Comparison of ENCODE assay signal across 8 cellular contexts in genomic region chr14:104708606-104709268, GRCh38. TPM values are rescaled to one million over a fixed set of nuclear protein-coding genes. Genes with fewer than 3 reads are reported as not detected.
DNase-seq lines count a peak whose midpoint lies in the region; ATAC-seq, FAIRE-seq and TF ChIP-seq lines count a peak whose summit lies in the region.

No MANE protein-coding gene starts in this region.

- no peaks in the 10 kb centered on the region for H3K9me3 ChIP-seq in CD8-positive, alpha-beta T cell (ENCODE audit: low read length)

- peak; percentile 94 for TF ChIP-seq CTCF in CD8-positive, alpha-beta T cell (IDR thresholded peaks at IDR 0.05)
- TF ChIP-seq CTCF in mesothelial cell of epicardium (IDR thresholded peaks at IDR 0.05; ENCODE audit: unreplicated experiment): peak; percentile 96

- intact Hi-C loops in CD8-positive, alpha-beta T cell (cut with DNase I, micrococcal nuclease): loop anchor here (1.0 to 2.0 kb wide), 4 partner anchors 23 to 630 kb away; no protein-coding TSS in a partner anchor

- H3K27ac Mint-ChIP-seq in CD8-positive, alpha-beta T cell: no peak overlapping the region
- no peak overlapping the region for H3K27ac Mint-ChIP-seq in activated CD4-positive, alpha-beta memory T cell treated with anti-CD3 and anti-CD28 coated beads, Interleukin-2, amount 10 ng/mL, durations not matched to agents 7 days and 5 days
- no peak overlapping the region for H3K27ac Mint-ChIP-seq in mesothelial cell of epicardium

- CTCF ChIA-PET in CD8-positive, alpha-beta T cell (lab: Charles Lee): interaction anchor here (0.6 to 3.5 kb wide), 22 partner anchors 11 to 65 kb away, joined by 3 to 20 read pairs (median 4); no protein-coding TSS in a partner anchor
- CTCF ChIA-PET in activated CD4-positive, alpha-beta memory T cell treated with anti-CD3 and anti-CD28 coated beads, Interleukin-2, amount 10 ng/mL, durations not matched to agents 7 days and 5 days (lab: Charles Lee): interaction anchor here (0.7 to 1.7 kb wide), 8 partner anchors 13 to 62 kb away, joined by 3 to 6 read pairs (median 4); no protein-coding TSS in a partner anchor

- H3K27ac ChIP-seq in CD8-positive, alpha-beta T cell (ENCODE audit: low read depth, low read length): no peak overlapping the region

- peaks cover 2% of the 10 kb centered on the region for H3K4me1 Mint-ChIP-seq in CD8-positive, alpha-beta T cell (ENCODE audit: low read depth)
- peaks cover 2% of the 10 kb centered on the region for H3K4me1 Mint-ChIP-seq in activated CD4-positive, alpha-beta memory T cell treated with anti-CD3 and anti-CD28 coated beads, Interleukin-2, amount 10 ng/mL, durations not matched to agents 7 days and 5 days
- H3K4me1 Mint-ChIP-seq in mesothelial cell of epicardium: peaks cover 2% of the 10 kb centered on the region

- peak; percentile 6 for FAIRE-seq in H54 (lab: Jason Lieb, UNC)

- peaks cover 13% of the 10 kb centered on the region for H3K36me3 ChIP-seq in CD8-positive, alpha-beta T cell (ENCODE audit: insufficient read depth, low read length)

- no peaks in the 10 kb centered on the region for H3K4me1 ChIP-seq in CD8-positive, alpha-beta T cell (ENCODE audit: insufficient read depth, low read length)

- peak; percentile 53 to 84 (median 70) for DNase-seq in CD8-positive, alpha-beta T cell
- DNase-seq in H54 (ENCODE audit: insufficient read length, low spot score): peak; percentile 84
- DNase-seq in NCI-H460 (ENCODE audit: extremely low read depth, low read depth): peak; percentile 75
- peak; percentile 74 for DNase-seq in activated CD4-positive, alpha-beta memory T cell treated with anti-CD3 and anti-CD28 coated beads, Interleukin-2, amount 10 ng/mL, durations not matched to agents 7 days and 5 days
- peak; percentile 62 for DNase-seq in effector CD8-positive, alpha-beta T cell (lab: John Stamatoyannopoulos, UW)
- peak; percentile 64 to 86 for DNase-seq in mesothelial cell of epicardium (ENCODE audit: low spot score in 2 of 2, unreplicated experiment in 2 of 2)
- DNase-seq in stimulated activated CD8-positive, alpha-beta memory T cell treated with anti-CD3 and anti-CD28 coated beads, Interleukin-7, amount 100 ng/mL, for 24 hours (ENCODE audit: low read depth): peak; percentile 58

- no peak overlapping the region for H3K4me3 ChIP-seq in CD8-positive, alpha-beta T cell (ENCODE audit: low read depth, low read length)

- H3K27me3 Mint-ChIP-seq in CD8-positive, alpha-beta T cell (ENCODE audit: low read depth): no peaks in the 10 kb centered on the region
- H3K27me3 Mint-ChIP-seq in activated CD4-positive, alpha-beta memory T cell treated with anti-CD3 and anti-CD28 coated beads, Interleukin-2, amount 10 ng/mL, durations not matched to agents 7 days and 5 days: no peaks in the 10 kb centered on the region
- no peaks in the 10 kb centered on the region for H3K27me3 Mint-ChIP-seq in mesothelial cell of epicardium (ENCODE audit: low read depth)

- no peak overlapping the region for H3K4me3 Mint-ChIP-seq in CD8-positive, alpha-beta T cell
- no peak overlapping the region for H3K4me3 Mint-ChIP-seq in activated CD4-positive, alpha-beta memory T cell treated with anti-CD3 and anti-CD28 coated beads, Interleukin-2, amount 10 ng/mL, durations not matched to agents 7 days and 5 days
- no peak overlapping the region for H3K4me3 Mint-ChIP-seq in mesothelial cell of epicardium

- peaks cover 27% of the 10 kb centered on the region for H3K36me3 Mint-ChIP-seq in CD8-positive, alpha-beta T cell
- H3K36me3 Mint-ChIP-seq in activated CD4-positive, alpha-beta memory T cell treated with anti-CD3 and anti-CD28 coated beads, Interleukin-2, amount 10 ng/mL, durations not matched to agents 7 days and 5 days (ENCODE audit: low read depth): peaks cover 12% of the 10 kb centered on the region
- H3K36me3 Mint-ChIP-seq in mesothelial cell of epicardium: peaks cover 11% of the 10 kb centered on the region

- POLR2A ChIA-PET in CD8-positive, alpha-beta T cell (lab: Charles Lee): interaction anchor here (1.0 to 1.1 kb wide), 2 partner anchors 13 to 20 kb away, joined by 3 to 4 read pairs; no protein-coding TSS in a partner anchor
- POLR2A ChIA-PET in activated CD4-positive, alpha-beta memory T cell treated with anti-CD3 and anti-CD28 coated beads, Interleukin-2, amount 10 ng/mL, durations not matched to agents 7 days and 5 days (lab: Charles Lee): interaction anchor here (1.0 to 1.2 kb wide), 3 partner anchors 13 to 44 kb away, joined by 3 to 4 read pairs (median 4); no protein-coding TSS in a partner anchor

- H3K9me3 Mint-ChIP-seq in CD8-positive, alpha-beta T cell: no peaks in the 10 kb centered on the region
- no peaks in the 10 kb centered on the region for H3K9me3 Mint-ChIP-seq in activated CD4-positive, alpha-beta memory T cell treated with anti-CD3 and anti-CD28 coated beads, Interleukin-2, amount 10 ng/mL, durations not matched to agents 7 days and 5 days
- H3K9me3 Mint-ChIP-seq in mesothelial cell of epicardium: no peaks in the 10 kb centered on the region

- peak; percentile 98 for ATAC-seq in CD8-positive, alpha-beta T cell
- no peak for ATAC-seq in HG03520 (IDR thresholded peaks at IDR 0.05; ENCODE audit: unreplicated experiment)

- H3K27me3 ChIP-seq in CD8-positive, alpha-beta T cell (ENCODE audit: insufficient read depth, low read length): no peaks in the 10 kb centered on the region

- TF ChIP-seq POLR2A in H54 (IDR thresholded peaks at IDR 0.05; ENCODE audit: low read depth, low read length): no peak

RNA-seq across cellular contexts. Expression of gene ADSS1, which starts 15.3 kb away (rescaled TPM):
- total RNA-seq in CD8-positive, alpha-beta T cell: 1 to 10 TPM; 2.4 to 3.5 TPM
- total RNA-seq in NCI-H460 (2014; rRNA removed; shearing (Covaris generic)): 13.0 and 19.8 TPM in 2 replicates
- polyA plus RNA-seq in NCI-H460 (2014; cell fraction: nucleus; rRNA removed): 10.3 and 25.3 TPM in 2 replicates
- 1 to 10 TPM in 1 of 2 experiments, under 1 TPM in 1; 0.98 to 1.2 TPM for total RNA-seq in activated CD4-positive, alpha-beta memory T cell treated with anti-CD3 and anti-CD28 coated beads, Interleukin-2, amount 10 ng/mL, durations not matched to agents 7 days and 5 days
- total RNA-seq in mesothelial cell of epicardium: 14.1 to 17.1 TPM (median 14.4 TPM) in 3 replicates

RNA-seq across cellular contexts. Expression of gene INF2, which starts 19.3 kb away (rescaled TPM):
- 10 to 100 TPM; 42.2 to 49.1 TPM for total RNA-seq in CD8-positive, alpha-beta T cell
- 58.0 and 61.3 TPM in 2 replicates for total RNA-seq in NCI-H460 (2014; rRNA removed; shearing (Covaris generic))
- 228 and 311 TPM in 2 replicates for polyA plus RNA-seq in NCI-H460 (2014; cell fraction: nucleus; rRNA removed)
- 100 to 1,000 TPM; 120 to 132 TPM for total RNA-seq in activated CD4-positive, alpha-beta memory T cell treated with anti-CD3 and anti-CD28 coated beads, Interleukin-2, amount 10 ng/mL, durations not matched to agents 7 days and 5 days
- 90.2 to 92.8 TPM (median 92.5 TPM) in 3 replicates for total RNA-seq in mesothelial cell of epicardium

RNA-seq across cellular contexts. Expression of gene SIVA1, which starts 44.2 kb away (rescaled TPM):
- 100 to 1,000 TPM; 104 to 115 TPM for total RNA-seq in CD8-positive, alpha-beta T cell
- 70.0 and 94.5 TPM in 2 replicates for total RNA-seq in NCI-H460 (2014; rRNA removed; shearing (Covaris generic))
- polyA plus RNA-seq in NCI-H460 (2014; cell fraction: nucleus; rRNA removed): 520 and 726 TPM in 2 replicates
- total RNA-seq in activated CD4-positive, alpha-beta memory T cell treated with anti-CD3 and anti-CD28 coated beads, Interleukin-2, amount 10 ng/mL, durations not matched to agents 7 days and 5 days: 10 to 100 TPM; 87.0 to 96.2 TPM
- 68.7 to 70.9 TPM (median 70.9 TPM) in 3 replicates for total RNA-seq in mesothelial cell of epicardium
